Comparison of ENCODE assay signal across 1 cellular context in the genomic region with DNA sequence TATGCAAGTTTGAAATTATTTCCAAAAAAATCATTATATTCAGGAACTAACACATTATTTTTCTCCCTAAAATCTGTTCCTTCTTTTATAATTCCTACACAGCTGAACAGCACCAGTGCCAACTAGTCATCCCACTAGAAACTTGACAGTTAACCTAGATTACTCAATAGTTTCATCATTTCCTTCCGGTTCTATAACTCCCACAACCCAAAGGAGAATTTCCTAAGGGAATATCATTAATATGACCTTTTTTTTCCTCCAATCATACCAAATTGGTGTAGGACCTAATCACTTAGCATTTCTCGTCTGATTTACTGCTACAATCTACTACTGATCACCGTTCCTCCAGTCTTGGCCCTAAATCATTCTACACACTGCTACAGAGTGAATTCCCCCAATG.
A peak's percentile ranks its signal among the peaks of the same experiment; 100 is the strongest.
TF ChIP-seq lines count a peak whose summit lies in the region.

No MANE protein-coding gene starts in this region.

TF ChIP-seq in K562, 482 proteins besides CTCF, POLR2A, EP300 and RAD21 (continued from another document):
- TF ChIP-seq, protein P1, sequence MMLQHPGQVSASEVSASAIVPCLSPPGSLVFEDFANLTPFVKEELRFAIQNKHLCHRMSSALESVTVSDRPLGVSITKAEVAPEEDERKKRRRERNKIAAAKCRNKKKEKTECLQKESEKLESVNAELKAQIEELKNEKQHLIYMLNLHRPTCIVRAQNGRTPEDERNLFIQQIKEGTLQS (IDR thresholded peaks at IDR 0.05) = 0 out of 2 replicates have a peak, but pooled peaks have one; percentile 17
- TF ChIP-seq, protein P1 (CRISPR knock-in tag; conservative IDR thresholded peaks at IDR 0.05) = no peak
- no peak for TF ChIP-seq CTBP1 (IDR thresholded peaks at IDR 0.05; ENCODE audit: borderline replicate concordance)
- TF ChIP-seq ZNF431 (CRISPR knock-in tag; IDR thresholded peaks at IDR 0.05) = no peak
- TF ChIP-seq CCAR2 (IDR thresholded peaks at IDR 0.05; ENCODE audit: low read depth, low read length) = no peak
- TF ChIP-seq POLR2H (tag; IDR thresholded peaks at IDR 0.05; ENCODE audit: low read depth) = 0 out of 2 replicates have a peak, but pooled peaks have one; percentile 18
- no peak for TF ChIP-seq SIN3A (IDR thresholded peaks at IDR 0.05; ENCODE audit: borderline replicate concordance in 2 of 2, control insufficient read depth in 1 of 2, low read depth in 2 of 2, low read length in 2 of 2)
- TF ChIP-seq ESRRB (CRISPR knock-in tag; IDR thresholded peaks at IDR 0.05; ENCODE audit: borderline replicate concordance) = no peak
- no peak for TF ChIP-seq FOSL1 (tag; conservative IDR thresholded peaks at IDR 0.05)
- TF ChIP-seq BRF1 (IDR thresholded peaks at IDR 0.05; ENCODE audit: borderline replicate concordance, extremely low read depth, insufficient read length) = no peak
- no peak for TF ChIP-seq GTF2E2 (tag; IDR thresholded peaks at IDR 0.05)
- TF ChIP-seq FUS (optimal IDR thresholded peaks at IDR 0.05; ENCODE audit: low read depth, low read length) = no peak
- no peak for TF ChIP-seq MAZ (CRISPR knock-in tag; conservative IDR thresholded peaks at IDR 0.05 in 1 of 2, IDR thresholded peaks at IDR 0.05 in 1 of 2)
- TF ChIP-seq ZKSCAN3 (CRISPR knock-in tag; IDR thresholded peaks at IDR 0.05) = no peak
- TF ChIP-seq, protein P2, sequence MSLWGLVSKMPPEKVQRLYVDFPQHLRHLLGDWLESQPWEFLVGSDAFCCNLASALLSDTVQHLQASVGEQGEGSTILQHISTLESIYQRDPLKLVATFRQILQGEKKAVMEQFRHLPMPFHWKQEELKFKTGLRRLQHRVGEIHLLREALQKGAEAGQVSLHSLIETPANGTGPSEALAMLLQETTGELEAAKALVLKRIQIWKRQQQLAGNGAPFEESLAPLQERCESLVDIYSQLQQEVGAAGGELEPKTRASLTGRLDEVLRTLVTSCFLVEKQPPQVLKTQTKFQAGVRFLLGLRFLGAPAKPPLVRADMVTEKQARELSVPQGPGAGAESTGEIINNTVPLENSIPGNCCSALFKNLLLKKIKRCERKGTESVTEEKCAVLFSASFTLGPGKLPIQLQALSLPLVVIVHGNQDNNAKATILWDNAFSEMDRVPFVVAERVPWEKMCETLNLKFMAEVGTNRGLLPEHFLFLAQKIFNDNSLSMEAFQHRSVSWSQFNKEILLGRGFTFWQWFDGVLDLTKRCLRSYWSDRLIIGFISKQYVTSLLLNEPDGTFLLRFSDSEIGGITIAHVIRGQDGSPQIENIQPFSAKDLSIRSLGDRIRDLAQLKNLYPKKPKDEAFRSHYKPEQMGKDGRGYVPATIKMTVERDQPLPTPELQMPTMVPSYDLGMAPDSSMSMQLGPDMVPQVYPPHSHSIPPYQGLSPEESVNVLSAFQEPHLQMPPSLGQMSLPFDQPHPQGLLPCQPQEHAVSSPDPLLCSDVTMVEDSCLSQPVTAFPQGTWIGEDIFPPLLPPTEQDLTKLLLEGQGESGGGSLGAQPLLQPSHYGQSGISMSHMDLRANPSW (CRISPR knock-in tag; IDR thresholded peaks at IDR 0.05) = no peak
- no peak for TF ChIP-seq COPS2 (conservative IDR thresholded peaks at IDR 0.05)
- TF ChIP-seq ZNF408 (CRISPR knock-in tag; IDR thresholded peaks at IDR 0.05; ENCODE audit: low read depth) = no peak
- TF ChIP-seq TBL1XR1 (IDR thresholded peaks at IDR 0.05; ENCODE audit: low read length in 2 of 2) = no peak
- TF ChIP-seq PHB (CRISPR knock-in tag; IDR thresholded peaks at IDR 0.05) = no peak
- TF ChIP-seq ZNF764 (CRISPR knock-in tag; IDR thresholded peaks at IDR 0.05; ENCODE audit: low read depth) = no peak
- no peak for TF ChIP-seq SP1 (CRISPR knock-in tag; IDR thresholded peaks at IDR 0.05)
- no peak for TF ChIP-seq ZNF507 (tag; conservative IDR thresholded peaks at IDR 0.05)
- TF ChIP-seq, protein P3, sequence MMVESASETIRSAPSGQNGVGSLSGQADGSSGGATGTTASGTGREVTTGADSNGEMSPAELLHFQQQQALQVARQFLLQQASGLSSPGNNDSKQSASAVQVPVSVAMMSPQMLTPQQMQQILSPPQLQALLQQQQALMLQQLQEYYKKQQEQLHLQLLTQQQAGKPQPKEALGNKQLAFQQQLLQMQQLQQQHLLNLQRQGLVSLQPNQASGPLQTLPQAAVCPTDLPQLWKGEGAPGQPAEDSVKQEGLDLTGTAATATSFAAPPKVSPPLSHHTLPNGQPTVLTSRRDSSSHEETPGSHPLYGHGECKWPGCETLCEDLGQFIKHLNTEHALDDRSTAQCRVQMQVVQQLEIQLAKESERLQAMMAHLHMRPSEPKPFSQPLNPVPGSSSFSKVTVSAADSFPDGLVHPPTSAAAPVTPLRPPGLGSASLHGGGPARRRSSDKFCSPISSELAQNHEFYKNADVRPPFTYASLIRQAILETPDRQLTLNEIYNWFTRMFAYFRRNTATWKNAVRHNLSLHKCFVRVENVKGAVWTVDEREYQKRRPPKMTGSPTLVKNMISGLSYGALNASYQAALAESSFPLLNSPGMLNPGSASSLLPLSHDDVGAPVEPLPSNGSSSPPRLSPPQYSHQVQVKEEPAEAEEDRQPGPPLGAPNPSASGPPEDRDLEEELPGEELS (CRISPR knock-in tag; IDR thresholded peaks at IDR 0.05; ENCODE audit: borderline replicate concordance) = no peak
- TF ChIP-seq ELF2 (CRISPR knock-in tag; IDR thresholded peaks at IDR 0.05) = no peak
- TF ChIP-seq, protein P4, sequence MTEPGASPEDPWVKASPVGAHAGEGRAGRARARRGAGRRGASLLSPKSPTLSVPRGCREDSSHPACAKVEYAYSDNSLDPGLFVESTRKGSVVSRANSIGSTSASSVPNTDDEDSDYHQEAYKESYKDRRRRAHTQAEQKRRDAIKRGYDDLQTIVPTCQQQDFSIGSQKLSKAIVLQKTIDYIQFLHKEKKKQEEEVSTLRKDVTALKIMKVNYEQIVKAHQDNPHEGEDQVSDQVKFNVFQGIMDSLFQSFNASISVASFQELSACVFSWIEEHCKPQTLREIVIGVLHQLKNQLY (CRISPR knock-in tag; conservative IDR thresholded peaks at IDR 0.05) = no peak
- TF ChIP-seq ZFP36 (IDR thresholded peaks at IDR 0.05; ENCODE audit: low read depth, low read length, partially characterized antibody) = no peak
- no peak for TF ChIP-seq HNRNPUL1 (IDR thresholded peaks at IDR 0.05; ENCODE audit: low read length)
- TF ChIP-seq TAL1 (IDR thresholded peaks at IDR 0.05) = no peak
- no peak for TF ChIP-seq NELFE (IDR thresholded peaks at IDR 0.05; ENCODE audit: insufficient read depth, insufficient read length)
- TF ChIP-seq NFE2 (IDR thresholded peaks at IDR 0.05; ENCODE audit: low read depth) = no peak
- TF ChIP-seq POLR2AphosphoS5 (IDR thresholded peaks at IDR 0.05; ENCODE audit: control insufficient read depth, insufficient read depth, low read depth, low read length) = no peak
